Comparison of ENCODE assay signal across 1 cellular context in genomic region chr15:97963779-97964178, GRCh38.
TF ChIP-seq lines count a peak whose summit lies in the region.

No MANE protein-coding gene starts in this region.

TF ChIP-seq in HEK293, 187 proteins besides CTCF, POLR2A, EP300 and RAD21 (continued from another document):
- TF ChIP-seq ZNF629 (tag by site-specific recombination; IDR thresholded peaks at IDR 0.05) (peak; percentile 32; the same call in 1 of the 2 replicates), ZNF580 (tag by site-specific recombination; IDR thresholded peaks at IDR 0.05) (no peak), PRDM1 (tag by site-specific recombination; IDR thresholded peaks at IDR 0.05) (no peak), ZFP69B (tag by site-specific recombination; IDR thresholded peaks at IDR 0.05) (0 out of 2 replicates have a peak, but pooled peaks have one; percentile 32), ZNF280C (tag by site-specific recombination; IDR thresholded peaks at IDR 0.05) (no peak), YY1 (tag by site-specific recombination; IDR thresholded peaks at IDR 0.05) (no peak), ZBTB44 (tag by site-specific recombination; IDR thresholded peaks at IDR 0.05) (no peak), PRDM2 (tag by site-specific recombination; IDR thresholded peaks at IDR 0.05; ENCODE audit: borderline replicate concordance) (no peak), ZNF707 (tag by site-specific recombination; IDR thresholded peaks at IDR 0.05) (no peak), ZNF549 (tag by site-specific recombination; IDR thresholded peaks at IDR 0.05) (peak; percentile 83), ZNF366 (tag by site-specific recombination; conservative IDR thresholded peaks at IDR 0.05) (no peak), ZNF692 (tag by site-specific recombination; IDR thresholded peaks at IDR 0.05) (peak; percentile 64; the same call in 1 of the 2 replicates), REPIN1 (tag by site-specific recombination; IDR thresholded peaks at IDR 0.05; ENCODE audit: low read depth) (no peak), ZNF223 (tag by site-specific recombination; IDR thresholded peaks at IDR 0.05) (no peak), SP7 (tag by site-specific recombination; IDR thresholded peaks at IDR 0.05) (0 out of 2 replicates have a peak, but pooled peaks have one; percentile 15), OSR2 (tag by site-specific recombination; IDR thresholded peaks at IDR 0.05) (peak; percentile 77), ZNF274 (IDR thresholded peaks at IDR 0.05; ENCODE audit: low read length) (no peak), ZNF274 (tag by site-specific recombination; IDR thresholded peaks at IDR 0.05; ENCODE audit: borderline replicate concordance) (no peak), KLF1 (tag by site-specific recombination; IDR thresholded peaks at IDR 0.05) (peak; percentile 68), ZNF24 (tag by site-specific recombination; IDR thresholded peaks at IDR 0.05) (no peak), ZNF660 (tag by site-specific recombination; IDR thresholded peaks at IDR 0.05) (no peak)
TF ChIP-seq in HEK293: peak in this region for 7.
